In the genomic region with DNA sequence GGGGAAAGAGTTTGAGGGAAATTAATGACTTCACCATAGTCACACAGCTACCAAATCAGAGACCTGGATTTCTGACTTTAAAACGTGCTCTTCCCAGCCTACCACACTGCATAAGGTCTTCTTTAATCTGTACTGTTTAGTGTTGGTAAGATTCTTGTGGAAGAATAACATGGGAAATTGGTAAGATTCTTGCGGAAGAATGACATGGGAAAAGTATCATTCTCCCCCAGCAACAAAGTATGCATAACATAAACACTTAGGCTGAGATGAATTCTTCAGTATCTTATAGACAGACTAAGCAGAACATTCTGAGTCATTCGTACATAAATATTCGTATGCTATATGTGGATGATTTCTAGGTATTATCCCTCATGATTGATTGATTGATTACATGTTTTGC, we compare ENCODE assay signal across 29 cellular contexts.
A peak's percentile ranks its signal among the peaks of the same experiment; 100 is the strongest.
DNase-seq lines count a peak whose midpoint lies in the region; ATAC-seq, FAIRE-seq and TF ChIP-seq lines count a peak whose summit lies in the region.
"Had no signal": no experiment of that assay in that cellular context is flagged by ENCODE, and none has a peak within 500 bp of the region (broad histone marks: within the 10 kb centered on the region; RNA-seq: fewer than 3 reads in every experiment).

No MANE protein-coding gene starts in this region.

- H3K9me3 ChIP-seq in astrocyte (ENCODE audit: insufficient read depth, low read depth, low read length) = no peaks in the 10 kb centered on the region
- H3K9me3 ChIP-seq in right lobe of liver = peaks cover 0 to 4% (median 0%) of the 10 kb centered on the region in 4 donors
- no peaks in the 10 kb centered on the region for H3K9me3 ChIP-seq in hepatocyte (ENCODE audit: low read depth)
- H3K9me3 ChIP-seq: BE2C, gastrocnemius medialis, upper lobe of right lung had no signal

- no peak for DNase-seq in HEK293T (ENCODE audit: extremely low spot score)
- peak; percentile 74 for DNase-seq in astrocyte (ENCODE audit: low read depth)
- peak; percentile 79 for DNase-seq in fibroblast of peridontal ligament (ENCODE audit: extremely low read depth)
- DNase-seq in putamen (ENCODE audit: low spot score) = peak; percentile 17
- DNase-seq in right lobe of liver = no peak
- DNase-seq in hepatocyte (ENCODE audit: low spot score) = no peak
- no peak for DNase-seq in NOMO-1 treated with DMSO at 0.1 percent for 48 hours (lab: John Stamatoyannopoulos, UW; ENCODE audit: unreplicated experiment)
- DNase-seq: activated B cell treated with CpG ODN at 0.5 μM for 24 hours; activated CD4-positive, alpha-beta memory T cell treated with anti-CD3 and anti-CD28 coated beads, Interleukin-2, amount 10 ng/mL, durations not matched to agents 7 days and 5 days; activated naive CD4-positive, alpha-beta T cell treated with Interleukin-2 at 50 U/mL for 16 hours; BE2C; COR-L47; cortex of kidney; DMS79 treated with DMSO at 0.1 percent for 48 hours; gastrocnemius medialis; H7; left colon; naive thymus-derived CD8-positive, alpha-beta T cell; NCI-H1105; NCI-H2081; NCI-H446 treated with DMSO at 0.1 percent for 48 hours; stimulated activated CD4-positive, alpha-beta T cell treated with anti-CD3 and anti-CD28 coated beads, Interleukin-4, amount 100 ng/mL, for 1 hour; stimulated activated naive CD8-positive, alpha-beta T cell treated with anti-CD3 and anti-CD28 coated beads, Interleukin-15, amount 100 ng/mL, for 72 hours; T1000; upper lobe of right lung had no signal

- POLR2A ChIA-PET in HEK293T (lab: Yijun Ruan, JAX) = no interaction called here

- H3K9ac ChIP-seq in astrocyte (ENCODE audit: low read length) = peak overlapping the region; percentile 48

- H3K4me1 ChIP-seq in astrocyte (ENCODE audit: insufficient read depth, low read length) (peaks cover 7% of the 10 kb centered on the region), right lobe of liver (no peaks in the 10 kb centered on the region), hepatocyte (ENCODE audit: insufficient read depth) (no peaks in the 10 kb centered on the region)
- H3K4me1 ChIP-seq: ascending aorta, gastrocnemius medialis, upper lobe of right lung had no signal

- TF ChIP-seq POLR2A in right lobe of liver (IDR thresholded peaks at IDR 0.05) = no peak

- peak; percentile 86 for FAIRE-seq in astrocyte (lab: Jason Lieb, UNC)

- H4K20me1 ChIP-seq in astrocyte (ENCODE audit: insufficient read depth, low read length) (no peaks in the 10 kb centered on the region), hepatocyte (ENCODE audit: insufficient read depth, poor library complexity, severe bottlenecking) (no peaks in the 10 kb centered on the region)

- no peak overlapping the region for H3K4me3 Mint-ChIP-seq in astrocyte (ENCODE audit: unreplicated experiment)
- H3K4me3 Mint-ChIP-seq: activated B cell treated with CpG ODN at 0.5 μM for 24 hours; activated CD4-positive, alpha-beta memory T cell treated with anti-CD3 and anti-CD28 coated beads, Interleukin-2, amount 10 ng/mL, durations not matched to agents 7 days and 5 days; naive thymus-derived CD8-positive, alpha-beta T cell; stimulated activated naive CD8-positive, alpha-beta T cell treated with anti-CD3 and anti-CD28 coated beads, Interleukin-15, amount 100 ng/mL, for 72 hours had no signal

- intact Hi-C loops in right lobe of liver (cut with DNase I) = no loop called here

- H3K4me3 ChIP-seq in astrocyte (ENCODE audit: insufficient read depth, low read depth, low read length) = no peak overlapping the region
- H3K4me3 ChIP-seq in right lobe of liver = no peak overlapping the region
- no peak overlapping the region for H3K4me3 ChIP-seq in hepatocyte
- H3K4me3 ChIP-seq: ascending aorta, gastrocnemius medialis, skin epidermis, upper lobe of right lung had no signal

- H3K27ac Mint-ChIP-seq in astrocyte (ENCODE audit: unreplicated experiment) = peak overlapping the region; percentile 83
- H3K27ac Mint-ChIP-seq: activated B cell treated with CpG ODN at 0.5 μM for 24 hours; activated CD4-positive, alpha-beta memory T cell treated with anti-CD3 and anti-CD28 coated beads, Interleukin-2, amount 10 ng/mL, durations not matched to agents 7 days and 5 days; naive thymus-derived CD8-positive, alpha-beta T cell; progenitor cell of endocrine pancreas; stimulated activated naive CD8-positive, alpha-beta T cell treated with anti-CD3 and anti-CD28 coated beads, Interleukin-15, amount 100 ng/mL, for 72 hours had no signal

- ATAC-seq in right lobe of liver = no peak
- no peak for ATAC-seq in HG02798 (IDR thresholded peaks at IDR 0.05; ENCODE audit: poor library complexity, unreplicated experiment)
- ATAC-seq: gastrocnemius medialis; left colon; naive thymus-derived CD8-positive, alpha-beta T cell; stimulated activated naive CD8-positive, alpha-beta T cell treated with anti-CD3 and anti-CD28 coated beads, Interleukin-15, amount 100 ng/mL, for 72 hours; upper lobe of right lung had no signal

- H3K27me3 Mint-ChIP-seq in astrocyte (ENCODE audit: low read depth, unreplicated experiment) = no peaks in the 10 kb centered on the region
- H3K27me3 Mint-ChIP-seq: activated B cell treated with CpG ODN at 0.5 μM for 24 hours; activated CD4-positive, alpha-beta memory T cell treated with anti-CD3 and anti-CD28 coated beads, Interleukin-2, amount 10 ng/mL, durations not matched to agents 7 days and 5 days; naive thymus-derived CD8-positive, alpha-beta T cell; progenitor cell of endocrine pancreas; stimulated activated naive CD8-positive, alpha-beta T cell treated with anti-CD3 and anti-CD28 coated beads, Interleukin-15, amount 100 ng/mL, for 72 hours had no signal

- H3K27me3 ChIP-seq in astrocyte (ENCODE audit: insufficient read depth, low read length) (no peaks in the 10 kb centered on the region), right lobe of liver (no peaks in the 10 kb centered on the region), hepatocyte (no peaks in the 10 kb centered on the region)
- H3K27me3 ChIP-seq: ascending aorta, BE2C, gastrocnemius medialis, upper lobe of right lung had no signal

- TF ChIP-seq CTCF in astrocyte (IDR thresholded peaks at IDR 0.05; ENCODE audit: insufficient read depth, low read depth, low read length) = no peak
- no peak for TF ChIP-seq CTCF in right lobe of liver (IDR thresholded peaks at IDR 0.05)
- no peak for TF ChIP-seq CTCF in hepatocyte (IDR thresholded peaks at IDR 0.05; ENCODE audit: poor library complexity)

- peaks cover 5% of the 10 kb centered on the region for H3K9me3 Mint-ChIP-seq in astrocyte (ENCODE audit: unreplicated experiment)
- H3K9me3 Mint-ChIP-seq: activated CD4-positive, alpha-beta memory T cell treated with anti-CD3 and anti-CD28 coated beads, Interleukin-2, amount 10 ng/mL, durations not matched to agents 7 days and 5 days had no signal

- CTCF ChIA-PET in HEK293T (lab: Yijun Ruan, JAX) = no interaction called here

- WGBS in right lobe of liver (ENCODE audit: insufficient coverage, low coverage, low lambda C conversion rate, missing lambda C conversion rate) = 61% methylated on average over 4 of the region's 4 CpGs
- WGBS in hepatocyte (ENCODE audit: low lambda C conversion rate, missing lambda C conversion rate) = 71% methylated on average over 4 of the region's 4 CpGs

- H3K27ac ChIP-seq in astrocyte (ENCODE audit: low read depth, low read length) (peak overlapping the region; percentile 53), right lobe of liver (no peak overlapping the region), hepatocyte (no peak overlapping the region)
- H3K27ac ChIP-seq: ascending aorta, gastrocnemius medialis, skin epidermis, upper lobe of right lung had no signal

- H3K79me2 ChIP-seq in astrocyte (ENCODE audit: insufficient read depth, low read length) (no peaks in the 10 kb centered on the region), hepatocyte (no peaks in the 10 kb centered on the region)

- H3K36me3 ChIP-seq in astrocyte (ENCODE audit: insufficient read depth, low read length) (no peaks in the 10 kb centered on the region), right lobe of liver (no peaks in the 10 kb centered on the region), hepatocyte (replicated peaks; ENCODE audit: insufficient read depth, low read depth) (no peaks in the 10 kb centered on the region)
- H3K36me3 ChIP-seq: ascending aorta, BE2C, gastrocnemius medialis, upper lobe of right lung had no signal

- peaks cover 10% of the 10 kb centered on the region for H3K36me3 Mint-ChIP-seq in astrocyte (ENCODE audit: low read depth, unreplicated experiment)

- H2AFZ ChIP-seq in astrocyte (ENCODE audit: low read depth, low read length) = no peak overlapping the region
- no peak overlapping the region for H2AFZ ChIP-seq in hepatocyte

- H3K9me2 ChIP-seq in hepatocyte (replicated peaks; ENCODE audit: insufficient read depth) = no peaks in the 10 kb centered on the region

- H3K4me2 ChIP-seq in astrocyte (ENCODE audit: low read length) = peak overlapping the region; percentile 21
- no peak overlapping the region for H3K4me2 ChIP-seq in hepatocyte

- H3K4me1 Mint-ChIP-seq in astrocyte (ENCODE audit: low read depth, unreplicated experiment) = peaks cover 25% of the 10 kb centered on the region
- H3K4me1 Mint-ChIP-seq: activated B cell treated with CpG ODN at 0.5 μM for 24 hours; activated CD4-positive, alpha-beta memory T cell treated with anti-CD3 and anti-CD28 coated beads, Interleukin-2, amount 10 ng/mL, durations not matched to agents 7 days and 5 days; naive thymus-derived CD8-positive, alpha-beta T cell; stimulated activated naive CD8-positive, alpha-beta T cell treated with anti-CD3 and anti-CD28 coated beads, Interleukin-15, amount 100 ng/mL, for 72 hours had no signal

TF ChIP-seq in HEK293T, 16 proteins besides CTCF, POLR2A, EP300 and RAD21:
- TF ChIP-seq, protein P1, sequence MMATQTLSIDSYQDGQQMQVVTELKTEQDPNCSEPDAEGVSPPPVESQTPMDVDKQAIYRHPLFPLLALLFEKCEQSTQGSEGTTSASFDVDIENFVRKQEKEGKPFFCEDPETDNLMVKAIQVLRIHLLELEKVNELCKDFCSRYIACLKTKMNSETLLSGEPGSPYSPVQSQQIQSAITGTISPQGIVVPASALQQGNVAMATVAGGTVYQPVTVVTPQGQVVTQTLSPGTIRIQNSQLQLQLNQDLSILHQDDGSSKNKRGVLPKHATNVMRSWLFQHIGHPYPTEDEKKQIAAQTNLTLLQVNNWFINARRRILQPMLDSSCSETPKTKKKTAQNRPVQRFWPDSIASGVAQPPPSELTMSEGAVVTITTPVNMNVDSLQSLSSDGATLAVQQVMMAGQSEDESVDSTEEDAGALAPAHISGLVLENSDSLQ (IDR thresholded peaks at IDR 0.05) = 0 out of 2 replicates have a peak, but pooled peaks have one; percentile 3
- no peak for TF ChIP-seq ELF4 (IDR thresholded peaks at IDR 0.05)
TF ChIP-seq in HEK293T: peak in this region for 1.

Comparison
In these comparisons a context has a peak if more than half of its experiments do, and no peak if none do; other contexts are left out.
1. DNase-seq: peak in astrocyte (single experiment), fibroblast of peridontal ligament (single experiment) and putamen (single experiment); none in HEK293T (single experiment), right lobe of liver (0 of 3), hepatocyte (single experiment) and NOMO-1 treated with DMSO at 0.1 percent for 48 hours (single experiment).